In genomic region chr17:16584273-16584995, GRCh38 we compare ENCODE assay signal across 8 cellular contexts. TPM values are rescaled to one million over a fixed set of nuclear protein-coding genes. Genes with fewer than 3 reads are reported as not detected.
DNase-seq lines count a peak whose midpoint lies in the region; ATAC-seq and TF ChIP-seq lines count a peak whose summit lies in the region.

No MANE protein-coding gene starts in this region.

- CTCF ChIA-PET in Panc1 (lab: Charles Lee): interaction anchor here (0.6 kb wide), 4 partner anchors 10 to 330 kb away, joined by 3 to 8 read pairs (median 4); no protein-coding TSS in a partner anchor

- ATAC-seq in Panc1 (peak; percentile 97), HG03159 (IDR thresholded peaks at IDR 0.05; ENCODE audit: unreplicated experiment) (no peak)

- H3K27ac ChIP-seq in Panc1 (ENCODE audit: low read length) (peak overlapping the region; percentile 68), muscle layer of duodenum (ENCODE audit: low read length) (no peak overlapping the region)

- POLR2A ChIA-PET in Panc1 (lab: Charles Lee): interaction anchor here (0.5 kb wide), 1 partner anchor 428 kb away, joined by 3 read pairs; no protein-coding TSS in a partner anchor

- H3K9me3 ChIP-seq in Panc1 (ENCODE audit: control insufficient read depth, insufficient read depth, low read depth, low read length) (no peaks in the 10 kb centered on the region), muscle layer of duodenum (ENCODE audit: control insufficient read depth in 1 of 2, low read length in 2 of 2) (no peaks in the 10 kb centered on the region)

- DNase-seq in DMS114 treated with DMSO at 0.1 percent for 48 hours (lab: John Stamatoyannopoulos, UW; ENCODE audit: unreplicated experiment): peak; percentile 45
- DNase-seq in HuH-7 (ENCODE audit: low spot score): peak; percentile 98
- DNase-seq in Panc1 (ENCODE audit: low read depth, low spot score): peak; percentile 55
- DNase-seq in activated T-helper 1 cell treated with anti-CD3 and anti-CD28 coated beads, Interleukin-12 subunit alpha, Interleukin-12 subunit beta, Interleukin-2, Interleukin-4 antibody, amounts not matched to agents 30 ng/mL and 10 ng/mL and 1 ng/mL, durations not matched to agents 14 hours and 24 hours and 36 hours (ENCODE audit: low spot score): peak; percentile 87
- peak; percentile 88 for DNase-seq in fibroblast of gingiva (ENCODE audit: low read depth)
- DNase-seq in stimulated activated CD8-positive, alpha-beta memory T cell treated with anti-CD3 and anti-CD28 coated beads, Interleukin-4, amount 100 ng/mL, for 24 hours (ENCODE audit: low read depth): peak; percentile 86

- H3K36me3 ChIP-seq in Panc1 (ENCODE audit: control insufficient read depth, insufficient read depth, low read length) (no peaks in the 10 kb centered on the region), muscle layer of duodenum (ENCODE audit: control insufficient read depth in 1 of 2, insufficient read depth in 2 of 2, low read length in 2 of 2) (no peaks in the 10 kb centered on the region)

- H3K27ac Mint-ChIP-seq in activated T-helper 1 cell treated with anti-CD3 and anti-CD28 coated beads, Interleukin-12 subunit alpha, Interleukin-12 subunit beta, Interleukin-2, Interleukin-4 antibody, amounts not matched to agents 30 ng/mL and 10 ng/mL and 1 ng/mL, durations not matched to agents 14 hours and 24 hours and 36 hours: peak overlapping the region; percentile 15

- peaks cover 32% of the 10 kb centered on the region for H3K27me3 Mint-ChIP-seq in activated T-helper 1 cell treated with anti-CD3 and anti-CD28 coated beads, Interleukin-12 subunit alpha, Interleukin-12 subunit beta, Interleukin-2, Interleukin-4 antibody, amounts not matched to agents 30 ng/mL and 10 ng/mL and 1 ng/mL, durations not matched to agents 14 hours and 24 hours and 36 hours (ENCODE audit: insufficient read depth)

- H3K9me3 Mint-ChIP-seq in activated T-helper 1 cell treated with anti-CD3 and anti-CD28 coated beads, Interleukin-12 subunit alpha, Interleukin-12 subunit beta, Interleukin-2, Interleukin-4 antibody, amounts not matched to agents 30 ng/mL and 10 ng/mL and 1 ng/mL, durations not matched to agents 14 hours and 24 hours and 36 hours: peaks cover 4% of the 10 kb centered on the region

- BruUV-seq in Panc1 (replicated peaks; lab: Mats Ljungman, UMichigan): no TSS peak

- peak overlapping the region; percentile 80 for H3K4me3 Mint-ChIP-seq in activated T-helper 1 cell treated with anti-CD3 and anti-CD28 coated beads, Interleukin-12 subunit alpha, Interleukin-12 subunit beta, Interleukin-2, Interleukin-4 antibody, amounts not matched to agents 30 ng/mL and 10 ng/mL and 1 ng/mL, durations not matched to agents 14 hours and 24 hours and 36 hours

- intact Hi-C loops in Panc1 (cut with micrococcal nuclease; ENCODE audit: unreplicated experiment): loop anchor here (5.0 kb wide), 1 partner anchor 47 kb away; no protein-coding TSS in a partner anchor
- intact Hi-C loops in activated T-helper 1 cell treated with anti-CD3 and anti-CD28 coated beads, Interleukin-12 subunit alpha, Interleukin-12 subunit beta, Interleukin-2, Interleukin-4 antibody, amounts not matched to agents 30 ng/mL and 10 ng/mL and 1 ng/mL, durations not matched to agents 14 hours and 24 hours and 36 hours (cut with micrococcal nuclease): loop anchor here (1.0 kb wide), 3 partner anchors 15 to 146 kb away; partner anchors contain the start of gene ZNF287

- in situ Hi-C loops in Panc1 (cut with HindIII; ENCODE audit: low pct_unique_long_range_greater_than_20kb, low sequenced_read_pairs): no loop called here

- peak overlapping the region; percentile 59 to 84 for H3K4me3 ChIP-seq in Panc1 (ENCODE audit: low read depth in 2 of 2, low read length in 2 of 2)
- H3K4me3 ChIP-seq in muscle layer of duodenum (ENCODE audit: low read depth in 1 of 2, low read length in 2 of 2): peak overlapping the region; percentile 59 to 69

- peak; percentile 98 for TF ChIP-seq CTCF in Panc1 (IDR thresholded peaks at IDR 0.05)

- peaks cover 20% of the 10 kb centered on the region for H3K4me1 Mint-ChIP-seq in activated T-helper 1 cell treated with anti-CD3 and anti-CD28 coated beads, Interleukin-12 subunit alpha, Interleukin-12 subunit beta, Interleukin-2, Interleukin-4 antibody, amounts not matched to agents 30 ng/mL and 10 ng/mL and 1 ng/mL, durations not matched to agents 14 hours and 24 hours and 36 hours (ENCODE audit: low read depth)

- H3K27me3 ChIP-seq in Panc1 (ENCODE audit: control insufficient read depth, insufficient read depth, low read length) (no peaks in the 10 kb centered on the region), muscle layer of duodenum (ENCODE audit: low read depth, low read length) (no peaks in the 10 kb centered on the region)

- H3K36me3 Mint-ChIP-seq in activated T-helper 1 cell treated with anti-CD3 and anti-CD28 coated beads, Interleukin-12 subunit alpha, Interleukin-12 subunit beta, Interleukin-2, Interleukin-4 antibody, amounts not matched to agents 30 ng/mL and 10 ng/mL and 1 ng/mL, durations not matched to agents 14 hours and 24 hours and 36 hours (ENCODE audit: low read depth): peaks cover 2% of the 10 kb centered on the region

- H3K4me1 ChIP-seq in Panc1 (ENCODE audit: control insufficient read depth, insufficient read depth, low read length): peaks cover 3% of the 10 kb centered on the region; the same call in 1 of the 2 replicates
- H3K4me1 ChIP-seq in muscle layer of duodenum (ENCODE audit: control insufficient read depth in 1 of 2, insufficient read depth in 2 of 2, low read length in 2 of 2): peaks cover 5 to 8% of the 10 kb centered on the region in 2 donors

RNA-seq across cellular contexts. Expression of gene ZNF287, which starts 15.4 kb away (rescaled TPM):
- 12.3 TPM for total RNA-seq in Panc1 (2021; ENCODE audit: unreplicated experiment)
- 12.3 TPM for polyA plus RNA-seq in Panc1 (2012; ENCODE audit: insufficient read length)
- total RNA-seq in activated T-helper 1 cell treated with anti-CD3 and anti-CD28 coated beads, Interleukin-12 subunit alpha, Interleukin-12 subunit beta, Interleukin-2, Interleukin-4 antibody, amounts not matched to agents 30 ng/mL and 10 ng/mL and 1 ng/mL, durations not matched to agents 14 hours and 24 hours and 36 hours: 4.8 and 7.1 TPM in 2 replicates

Comparison
In these comparisons a context has a peak if more than half of its experiments do, and no peak if none do; other contexts are left out.
1. DNase-seq: peak in every context shown above with its lines; median percentile 98 in HuH-7; 88 in fibroblast of gingiva; 87 in activated T-helper 1 cell treated with anti-CD3 and anti-CD28 coated beads, Interleukin-12 subunit alpha, Interleukin-12 subunit beta, Interleukin-2, Interleukin-4 antibody, amounts not matched to agents 30 ng/mL and 10 ng/mL and 1 ng/mL, durations not matched to agents 14 hours and 24 hours and 36 hours; 86 in stimulated activated CD8-positive, alpha-beta memory T cell treated with anti-CD3 and anti-CD28 coated beads, Interleukin-4, amount 100 ng/mL, for 24 hours; 55 in Panc1; 45 in DMS114 treated with DMSO at 0.1 percent for 48 hours.